Comparison of ENCODE assay signal across 17 cellular contexts in the genomic region with DNA sequence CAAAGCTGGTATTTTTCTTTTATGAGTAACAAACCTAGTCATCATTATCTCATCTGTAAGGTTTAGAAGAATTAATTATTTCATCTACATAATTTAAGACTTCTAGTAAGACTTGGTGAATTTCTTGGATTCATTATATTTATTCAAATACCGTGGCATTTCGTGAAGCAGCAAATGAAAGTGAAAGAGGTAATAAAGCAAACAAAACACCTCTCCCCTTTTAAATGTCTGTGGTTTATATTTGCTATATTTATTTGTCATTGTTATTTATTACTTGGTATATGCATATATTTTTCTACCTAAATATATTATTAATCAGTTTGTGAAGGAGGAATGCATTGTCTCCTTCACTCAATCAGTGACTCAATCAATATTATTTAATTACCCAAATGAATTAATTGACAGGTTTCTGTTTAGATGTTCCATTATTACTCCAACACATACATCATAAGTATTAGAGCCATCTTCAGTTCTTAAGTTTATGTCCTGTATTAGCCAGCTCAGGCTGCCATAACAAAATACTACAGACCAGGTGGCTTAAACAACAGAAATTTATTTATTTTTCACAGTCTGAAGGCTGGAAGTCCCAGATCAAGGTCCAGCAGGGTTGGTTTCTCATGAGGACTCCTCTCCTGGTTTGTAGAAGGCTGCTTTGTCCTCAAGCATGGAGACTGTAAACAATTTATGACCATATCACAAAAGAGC. TPM values are rescaled to one million over a fixed set of nuclear protein-coding genes. Genes with fewer than 3 reads are reported as not detected.
A peak's percentile ranks its signal among the peaks of the same experiment; 100 is the strongest.
DNase-seq lines count a peak whose midpoint lies in the region; ATAC-seq and TF ChIP-seq lines count a peak whose summit lies in the region.
"Had no signal": no experiment of that assay in that cellular context is flagged by ENCODE, and none has a peak within 500 bp of the region (broad histone marks: within the 10 kb centered on the region; RNA-seq: fewer than 3 reads in every experiment).

No MANE protein-coding gene starts in this region.

- TF ChIP-seq CTCF in GM13977 (IDR thresholded peaks at IDR 0.05; ENCODE audit: extremely low read depth, insufficient read depth, missing control alignments) (no peak), gastrocnemius medialis (IDR thresholded peaks at IDR 0.05 in 4 of 5, conservative IDR thresholded peaks at IDR 0.05 in 1 of 5) (no peak), nephron progenitor cell (IDR thresholded peaks at IDR 0.05) (no peak)

- peaks cover 38% of the 10 kb centered on the region for H3K4me1 Mint-ChIP-seq in T-helper 2 cell treated with Interferon-gamma antibody and Interleukin-4, amounts not matched to agents 5 μg/mL and 100 μg/mL, for 36 hours (ENCODE audit: low read depth)
- H3K4me1 Mint-ChIP-seq in nephron progenitor cell: peaks cover 3% of the 10 kb centered on the region

- H3K27ac ChIP-seq in gastrocnemius medialis: peak overlapping the region in 2 of 4 donors; percentile 24 to 46
- H3K27ac ChIP-seq: BLaER1 treated with 17β-estradiol and CSF1 and Interleukin-3, amounts not matched to agents 10 nM and 100 nM; neutrophil; suprapubic skin had no signal

- no peak for TF ChIP-seq POLR2A in gastrocnemius medialis (IDR thresholded peaks at IDR 0.05)

- DNase-seq in GM13977 (ENCODE audit: low spot score) (peak; percentile 31), gastrocnemius medialis (no peak), SW 1271 (lab: John Stamatoyannopoulos, UW) (no peak), nephron progenitor cell (no peak), GM19238 (ENCODE audit: insufficient read length, low spot score) (no peak)
- no peak for DNase-seq in T-helper 2 cell treated with Interferon-gamma antibody and Interleukin-4, amounts not matched to agents 5 μg/mL and 100 μg/mL, for 36 hours (ENCODE audit: low spot score)
- DNase-seq: amniotic stem cell, cortex of kidney, HCEC 1CT, NCI-H2029 treated with DMSO at 0.1 percent for 48 hours, SIG-M5 had no signal

- H3K4me1 ChIP-seq in gastrocnemius medialis: peaks cover 0 to 3% of the 10 kb centered on the region in 2 donors

- no peak overlapping the region for H3K4me3 ChIP-seq in gastrocnemius medialis
- H3K4me3 ChIP-seq: BLaER1 treated with 17β-estradiol and CSF1 and Interleukin-3, amounts not matched to agents 10 nM and 100 nM; lung; suprapubic skin had no signal

- no peaks in the 10 kb centered on the region for H3K27me3 ChIP-seq in gastrocnemius medialis
- H3K27me3 ChIP-seq: BLaER1 treated with 17β-estradiol and CSF1 and Interleukin-3, amounts not matched to agents 10 nM and 100 nM; suprapubic skin had no signal

- in situ Hi-C loops in GM13977 (cut with MboI; ENCODE audit: low pct_unique_long_range_greater_than_20kb, low sequenced_read_pairs, unreplicated experiment) (no loop called here), gastrocnemius medialis (cut with MboI; ENCODE audit: low sequenced_read_pairs in 4 of 4) (no loop called here)

- peak; percentile 63 for ATAC-seq in GM19351 (IDR thresholded peaks at IDR 0.05; ENCODE audit: unreplicated experiment)
- ATAC-seq in HG03103 (IDR thresholded peaks at IDR 0.05; ENCODE audit: low read depth, unreplicated experiment): peak; percentile 59
- ATAC-seq in gastrocnemius medialis: no peak

- intact Hi-C loops in gastrocnemius medialis (cut with DNase I; ENCODE audit: low total_unique reads): no loop called here

- no peaks in the 10 kb centered on the region for H3K9me3 ChIP-seq in gastrocnemius medialis
- H3K9me3 ChIP-seq: BLaER1 treated with 17β-estradiol and CSF1 and Interleukin-3, amounts not matched to agents 10 nM and 100 nM; neutrophil; suprapubic skin had no signal

- peaks cover 12% of the 10 kb centered on the region for H3K36me3 Mint-ChIP-seq in T-helper 2 cell treated with Interferon-gamma antibody and Interleukin-4, amounts not matched to agents 5 μg/mL and 100 μg/mL, for 36 hours (ENCODE audit: low read depth)
- no peaks in the 10 kb centered on the region for H3K36me3 Mint-ChIP-seq in nephron progenitor cell (ENCODE audit: low read depth)

- H3K4me3 Mint-ChIP-seq in T-helper 2 cell treated with Interferon-gamma antibody and Interleukin-4, amounts not matched to agents 5 μg/mL and 100 μg/mL, for 36 hours: peak overlapping the region; percentile 34
- H3K4me3 Mint-ChIP-seq in nephron progenitor cell: no peak overlapping the region

- peaks cover 12% of the 10 kb centered on the region for H3K9me3 Mint-ChIP-seq in T-helper 2 cell treated with Interferon-gamma antibody and Interleukin-4, amounts not matched to agents 5 μg/mL and 100 μg/mL, for 36 hours
- no peaks in the 10 kb centered on the region for H3K9me3 Mint-ChIP-seq in nephron progenitor cell

- peak overlapping the region; percentile 45 for H3K27ac Mint-ChIP-seq in T-helper 2 cell treated with Interferon-gamma antibody and Interleukin-4, amounts not matched to agents 5 μg/mL and 100 μg/mL, for 36 hours
- H3K27ac Mint-ChIP-seq in nephron progenitor cell: no peak overlapping the region

- H3K27me3 Mint-ChIP-seq in T-helper 2 cell treated with Interferon-gamma antibody and Interleukin-4, amounts not matched to agents 5 μg/mL and 100 μg/mL, for 36 hours (ENCODE audit: low read depth): peaks cover 7% of the 10 kb centered on the region
- peaks cover 11% of the 10 kb centered on the region for H3K27me3 Mint-ChIP-seq in nephron progenitor cell (ENCODE audit: low read depth, poor library complexity)

- no peaks in the 10 kb centered on the region for H3K36me3 ChIP-seq in gastrocnemius medialis
- H3K36me3 ChIP-seq: BLaER1 treated with 17β-estradiol and CSF1 and Interleukin-3, amounts not matched to agents 10 nM and 100 nM; neutrophil; suprapubic skin had no signal

RNA-seq across cellular contexts. Expression of a gene that starts 6.6 kb away (rescaled TPM):
- total RNA-seq in gastrocnemius medialis: not detected

Comparison
In these comparisons a context has a peak if more than half of its experiments do, and no peak if none do; other contexts are left out.
1. ATAC-seq: peak in GM19351 (single experiment) and HG03103 (single experiment); none in gastrocnemius medialis (0 of 2).